24 cellular contexts compared by ENCODE assay signal in genomic region chr7:132203021-132203420, GRCh38.
DNase-seq lines count a peak whose midpoint lies in the region; ATAC-seq, FAIRE-seq and TF ChIP-seq lines count a peak whose summit lies in the region.
"Had no signal": no experiment of that assay in that cellular context is flagged by ENCODE, and none has a peak within 500 bp of the region (broad histone marks: within the 10 kb centered on the region; RNA-seq: fewer than 3 reads in every experiment).

No MANE protein-coding gene starts in this region.

- no peak overlapping the region for H2BK20ac ChIP-seq in H1 (ENCODE audit: low read length)

- peaks cover 4% of the 10 kb centered on the region for H3K27me3 Mint-ChIP-seq in activated naive CD4-positive, alpha-beta T cell treated with anti-CD3 and anti-CD28 coated beads, Interleukin-2, amount 10 ng/mL, durations not matched to agents 7 days and 5 days
- H3K27me3 Mint-ChIP-seq: CD4-positive, CD25-positive, alpha-beta regulatory T cell had no signal

- in situ Hi-C loops in gastrocnemius medialis (cut with MboI; ENCODE audit: low sequenced_read_pairs in 4 of 4): no loop called here

- CTCF ChIA-PET in H1 (lab: Charles Lee; ENCODE audit: partially characterized antibody): interaction anchor here (0.9 to 3.1 kb wide), 9 partner anchors 9 to 271 kb away, joined by 3 to 13 read pairs (median 3); no protein-coding TSS in a partner anchor
- CTCF ChIA-PET in activated naive CD4-positive, alpha-beta T cell treated with anti-CD3 and anti-CD28 coated beads, Interleukin-2, amount 10 ng/mL, durations not matched to agents 7 days and 5 days (lab: Charles Lee): no interaction called here

- POLR2A ChIA-PET in H1 (lab: Charles Lee; ENCODE audit: partially characterized antibody): interaction anchor here (1.8 to 2.3 kb wide), 2 partner anchors 11 to 14 kb away, joined by 6 to 8 read pairs; no protein-coding TSS in a partner anchor

- no peak for TF ChIP-seq CTCF in NB4 (IDR thresholded peaks at IDR 0.05; ENCODE audit: low read depth, low read length)
- no peak for TF ChIP-seq CTCF in H1 (IDR thresholded peaks at IDR 0.05; ENCODE audit: control extremely low read depth in 1 of 3, insufficient read depth in 1 of 3, low read depth in 1 of 3, low read length in 3 of 3)
- TF ChIP-seq CTCF in left lung (IDR thresholded peaks at IDR 0.05): no peak
- no peak for TF ChIP-seq CTCF in gastrocnemius medialis (IDR thresholded peaks at IDR 0.05 in 4 of 5, conservative IDR thresholded peaks at IDR 0.05 in 1 of 5)

- no peak overlapping the region for H3K14ac ChIP-seq in H1 (ENCODE audit: insufficient read length)

- H3K9me3 ChIP-seq in H1 (ENCODE audit: insufficient read depth in 2 of 2, low read depth in 1 of 2, low read length in 1 of 2): no peaks in the 10 kb centered on the region
- no peaks in the 10 kb centered on the region for H3K9me3 ChIP-seq in left lung
- H3K9me3 ChIP-seq in gastrocnemius medialis: no peaks in the 10 kb centered on the region
- H3K9me3 ChIP-seq: SK-N-SH had no signal

- H3K27ac Mint-ChIP-seq in activated naive CD4-positive, alpha-beta T cell treated with anti-CD3 and anti-CD28 coated beads, Interleukin-2, amount 10 ng/mL, durations not matched to agents 7 days and 5 days: no peak overlapping the region
- H3K27ac Mint-ChIP-seq: CD4-positive, CD25-positive, alpha-beta regulatory T cell; HFFc6 had no signal

- H4K20me1 ChIP-seq in H1 (replicated peaks in 1 of 2; ENCODE audit: control insufficient read depth in 1 of 2, insufficient read depth in 2 of 2, low read length in 2 of 2): no peaks in the 10 kb centered on the region

- no peak overlapping the region for H3K56ac ChIP-seq in H1 (replicated peaks; ENCODE audit: insufficient read length, low read depth, low read length)

- no peak overlapping the region for H3K4ac ChIP-seq in H1 (replicated peaks; ENCODE audit: insufficient read length, low read depth, low read length)

- H3K36me3 ChIP-seq in H1 (ENCODE audit: control insufficient read depth in 2 of 4, insufficient read depth in 4 of 4, low read length in 3 of 4) (no peaks in the 10 kb centered on the region), left lung (no peaks in the 10 kb centered on the region), gastrocnemius medialis (no peaks in the 10 kb centered on the region)

- H3K79me2 ChIP-seq in H1 (ENCODE audit: control insufficient read depth in 1 of 2, insufficient read depth in 2 of 2, low read length in 2 of 2): no peaks in the 10 kb centered on the region

- no peaks in the 10 kb centered on the region for H3K79me1 ChIP-seq in H1 (ENCODE audit: low read depth, low read length)

- no peak overlapping the region; the same call in 1 of the 2 replicates for H2AK5ac ChIP-seq in H1 (ENCODE audit: low read depth, low read length)

- no peak overlapping the region for H4K91ac ChIP-seq in H1 (replicated peaks; ENCODE audit: insufficient read length, low read length)

- no peak overlapping the region for H2AFZ ChIP-seq in H1 (ENCODE audit: low read length)

- H3K27me3 ChIP-seq in H1 (replicated peaks in 1 of 4; ENCODE audit: control insufficient read depth in 3 of 4, extremely low read depth in 1 of 4, insufficient read depth in 3 of 4, low read length in 3 of 4): no peaks in the 10 kb centered on the region
- no peaks in the 10 kb centered on the region for H3K27me3 ChIP-seq in left lung
- H3K27me3 ChIP-seq in gastrocnemius medialis: no peaks in the 10 kb centered on the region

- no peaks in the 10 kb centered on the region for H3K4me1 Mint-ChIP-seq in activated naive CD4-positive, alpha-beta T cell treated with anti-CD3 and anti-CD28 coated beads, Interleukin-2, amount 10 ng/mL, durations not matched to agents 7 days and 5 days
- H3K4me1 Mint-ChIP-seq: CD4-positive, CD25-positive, alpha-beta regulatory T cell had no signal

- TF ChIP-seq POLR2A in NB4 (IDR thresholded peaks at IDR 0.05; ENCODE audit: extremely low read depth, insufficient read length) (no peak), H1 (IDR thresholded peaks at IDR 0.05; ENCODE audit: control extremely low read depth in 1 of 2, low read depth in 2 of 2, low read length in 2 of 2) (no peak), gastrocnemius medialis (IDR thresholded peaks at IDR 0.05) (no peak)

- 86% methylated on average over 4 of the region's 7 CpGs; no CpG with 5 or more reads in 1 of the 2 experiments for WGBS in H1 (ENCODE audit: extremely low coverage in 1 of 2, insufficient coverage in 1 of 2, insufficient read length in 1 of 2, insufficient replicate concordance in 2 of 2, low coverage in 1 of 2, low lambda C conversion rate in 2 of 2, missing lambda C conversion rate in 1 of 2), 2 experiments

- no peak for TF ChIP-seq EP300 in H1 (IDR thresholded peaks at IDR 0.05; ENCODE audit: borderline replicate concordance in 1 of 2, low read depth in 2 of 2, low read length in 2 of 2)

- no peak overlapping the region for H3K9ac ChIP-seq in H1 (replicated peaks in 1 of 4; ENCODE audit: extremely low read depth in 1 of 4, low read depth in 3 of 4, low read length in 3 of 4)
- H3K9ac ChIP-seq: KMS-11, SK-N-SH had no signal

- no peak overlapping the region for H2BK5ac ChIP-seq in H1 (ENCODE audit: low read depth, low read length)

- H2BK120ac ChIP-seq in H1 (replicated peaks; ENCODE audit: low read depth, low read length): no peak overlapping the region

- H2BK15ac ChIP-seq in H1 (ENCODE audit: low read length): peak overlapping the region; percentile 53; the same call in 1 of the 2 replicates

- H3K4me1 ChIP-seq in H1 (replicated peaks in 1 of 4; ENCODE audit: control insufficient read depth in 3 of 4, insufficient read depth in 4 of 4, low read length in 3 of 4) (peaks cover 0 to 9% (median 2%) of the 10 kb centered on the region in 4 experiments; a peak in 2 of 7 replicates), left lung (no peaks in the 10 kb centered on the region), gastrocnemius medialis (peaks cover 10 to 11% of the 10 kb centered on the region in 2 donors)

- FAIRE-seq in H1 (lab: Jason Lieb, UNC): no peak

- H3K4me3 ChIP-seq in NB4 (ENCODE audit: low read depth, low read length) (no peak overlapping the region), H1 (ENCODE audit: extremely low read depth in 1 of 4, insufficient read depth in 2 of 4, low read depth in 3 of 4, low read length in 4 of 4) (no peak overlapping the region), left lung (no peak overlapping the region), gastrocnemius medialis (no peak overlapping the region)

- no peak overlapping the region for H3K4me3 Mint-ChIP-seq in activated naive CD4-positive, alpha-beta T cell treated with anti-CD3 and anti-CD28 coated beads, Interleukin-2, amount 10 ng/mL, durations not matched to agents 7 days and 5 days
- H3K4me3 Mint-ChIP-seq: CD4-positive, CD25-positive, alpha-beta regulatory T cell; HFFc6 had no signal

- 0 out of 2 replicates have a peak overlapping the region, but pooled peaks have one; percentile 29 for H2BK12ac ChIP-seq in H1 (ENCODE audit: low read depth, low read length)

- H3K18ac ChIP-seq in H1 (ENCODE audit: extremely low read depth, low read length): no peak overlapping the region

- H3K4me2 ChIP-seq in H1 (ENCODE audit: insufficient read depth in 1 of 2, low read depth in 2 of 2, low read length in 2 of 2): no peak overlapping the region
- H3K4me2 ChIP-seq: KMS-11, SK-N-SH had no signal

- no peak for ATAC-seq in left lung
- no peak for ATAC-seq in gastrocnemius medialis

- H3K36me3 Mint-ChIP-seq in activated naive CD4-positive, alpha-beta T cell treated with anti-CD3 and anti-CD28 coated beads, Interleukin-2, amount 10 ng/mL, durations not matched to agents 7 days and 5 days: peaks cover 12% of the 10 kb centered on the region
- H3K36me3 Mint-ChIP-seq: CD4-positive, CD25-positive, alpha-beta regulatory T cell had no signal

- peak in 1 of 2 experiments; percentile 7; a peak in 1 of 4 replicates for TF ChIP-seq RAD21 in H1 (IDR thresholded peaks at IDR 0.05 in 1 of 2, conservative IDR thresholded peaks at IDR 0.05 in 1 of 2; ENCODE audit: low read depth in 2 of 2, low read length in 2 of 2)

- H3K23me2 ChIP-seq in H1 (ENCODE audit: low read depth, low read length): no peaks in the 10 kb centered on the region

- H3K23ac ChIP-seq in H1 (ENCODE audit: insufficient read length): no peak overlapping the region

- H4K8ac ChIP-seq in H1 (ENCODE audit: extremely low read depth, insufficient read depth, low read length): no peak overlapping the region

- intact Hi-C loops in left lung (cut with DNase I) (no loop called here), gastrocnemius medialis (cut with DNase I; ENCODE audit: low total_unique reads) (no loop called here)

- no peaks in the 10 kb centered on the region for H3K9me3 Mint-ChIP-seq in activated naive CD4-positive, alpha-beta T cell treated with anti-CD3 and anti-CD28 coated beads, Interleukin-2, amount 10 ng/mL, durations not matched to agents 7 days and 5 days
- H3K9me3 Mint-ChIP-seq: HFFc6 had no signal

- no peak overlapping the region for H3K27ac ChIP-seq in H1 (ENCODE audit: low read depth, low read length)
- H3K27ac ChIP-seq in left lung: no peak overlapping the region
- no peak overlapping the region for H3K27ac ChIP-seq in gastrocnemius medialis
- H3K27ac ChIP-seq: KMS-11 had no signal

- H4K5ac ChIP-seq in H1 (ENCODE audit: insufficient read length, low read depth, low read length): no peak overlapping the region

- DNase-seq in NCI-H2171 treated with DMSO at 0.1 percent for 48 hours (lab: John Stamatoyannopoulos, UW) (peak; percentile 19), NCI-H2171 (lab: John Stamatoyannopoulos, UW) (no peak), NB4 (ENCODE audit: low read depth) (peak; percentile 10), H1 (ENCODE audit: low read depth in 1 of 2, low spot score in 2 of 2) (no peak), mesenteric fat pad (ENCODE audit: low spot score) (peak; percentile 41), left lung (no peak), gastrocnemius medialis (no peak)
- DNase-seq in activated naive CD4-positive, alpha-beta T cell treated with anti-CD3 and anti-CD28 coated beads, Interleukin-2, amount 10 ng/mL, durations not matched to agents 7 days and 5 days: no peak
- DNase-seq: 8988T; CD4-positive, CD25-positive, alpha-beta regulatory T cell; COR-L47; DMS153; GDM1; GOT3; HFFc6; NCI-H1048; NCI-H1436 treated with DMSO at 0.1 percent for 48 hours; NCI-H2029 treated with DMSO at 0.1 percent for 48 hours; NCI-H446 treated with DMSO at 0.1 percent for 48 hours; NCI-H748 treated with DMSO at 0.1 percent for 48 hours; OCI-M1; SHP77; SK-N-SH had no signal

TF ChIP-seq in H1, 55 proteins besides CTCF, POLR2A, EP300 and RAD21 (continues in another document):
- no peak for TF ChIP-seq JUND (IDR thresholded peaks at IDR 0.05; ENCODE audit: low read length)
- TF ChIP-seq MAFK (IDR thresholded peaks at IDR 0.05; ENCODE audit: low read depth, low read length): no peak
- no peak for TF ChIP-seq RBBP5 (IDR thresholded peaks at IDR 0.05; ENCODE audit: borderline replicate concordance, low read depth, low read length)
- TF ChIP-seq ATF3 (IDR thresholded peaks at IDR 0.05; ENCODE audit: insufficient read depth, low read depth, low read length): no peak

Comparison
In these comparisons a context has a peak if more than half of its experiments do, and no peak if none do; other contexts are left out.
1. DNase-seq: peak in NCI-H2171 treated with DMSO at 0.1 percent for 48 hours (single experiment), NB4 (single experiment) and mesenteric fat pad (single experiment); none in NCI-H2171 (single experiment), H1 (0 of 2), left lung (0 of 2), activated naive CD4-positive, alpha-beta T cell treated with anti-CD3 and anti-CD28 coated beads, Interleukin-2, amount 10 ng/mL, durations not matched to agents 7 days and 5 days (single experiment) and gastrocnemius medialis (0 of 2).